1 cellular context compared by ENCODE assay signal in the genomic region with DNA sequence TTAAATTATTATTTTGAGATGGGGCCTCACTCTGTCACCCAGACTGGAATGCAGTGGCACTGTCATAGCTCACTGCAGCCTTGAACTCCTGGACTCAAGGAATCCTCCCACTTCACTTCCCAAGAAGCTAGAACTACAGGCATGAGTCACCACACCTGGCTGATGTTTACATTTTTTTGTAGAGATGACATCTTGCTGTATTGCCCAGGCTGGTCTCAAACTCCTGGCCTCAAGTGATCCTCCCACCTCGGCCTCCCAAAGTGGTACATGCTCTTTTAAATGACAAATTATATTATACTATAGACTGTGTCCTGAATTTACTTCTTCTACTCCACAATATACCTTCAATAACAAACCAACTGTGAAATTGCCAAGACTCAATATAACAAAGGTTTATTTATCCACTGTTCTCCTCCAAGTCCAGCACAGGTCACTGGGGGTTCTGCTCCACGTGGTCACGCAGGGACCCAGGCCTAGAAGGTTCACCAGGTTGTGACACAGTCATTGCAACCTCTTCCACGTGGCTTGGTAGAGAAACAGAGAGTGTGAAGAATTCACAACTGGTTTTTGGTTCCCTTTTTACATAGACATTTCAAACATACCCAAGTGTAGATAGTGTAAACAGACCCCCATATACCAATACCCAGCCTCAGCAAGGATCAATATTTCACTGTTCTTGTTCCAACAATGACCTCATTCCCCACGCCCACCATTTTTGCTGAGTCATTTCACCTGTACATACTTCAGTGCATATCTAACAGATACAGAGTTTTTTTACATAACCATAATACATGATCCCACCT.
TF ChIP-seq lines count a peak whose summit lies in the region.

No MANE protein-coding gene starts in this region.

TF ChIP-seq in HepG2, 621 proteins besides CTCF, POLR2A, EP300 and RAD21 (continued from another document):
- TF ChIP-seq, protein P1, sequence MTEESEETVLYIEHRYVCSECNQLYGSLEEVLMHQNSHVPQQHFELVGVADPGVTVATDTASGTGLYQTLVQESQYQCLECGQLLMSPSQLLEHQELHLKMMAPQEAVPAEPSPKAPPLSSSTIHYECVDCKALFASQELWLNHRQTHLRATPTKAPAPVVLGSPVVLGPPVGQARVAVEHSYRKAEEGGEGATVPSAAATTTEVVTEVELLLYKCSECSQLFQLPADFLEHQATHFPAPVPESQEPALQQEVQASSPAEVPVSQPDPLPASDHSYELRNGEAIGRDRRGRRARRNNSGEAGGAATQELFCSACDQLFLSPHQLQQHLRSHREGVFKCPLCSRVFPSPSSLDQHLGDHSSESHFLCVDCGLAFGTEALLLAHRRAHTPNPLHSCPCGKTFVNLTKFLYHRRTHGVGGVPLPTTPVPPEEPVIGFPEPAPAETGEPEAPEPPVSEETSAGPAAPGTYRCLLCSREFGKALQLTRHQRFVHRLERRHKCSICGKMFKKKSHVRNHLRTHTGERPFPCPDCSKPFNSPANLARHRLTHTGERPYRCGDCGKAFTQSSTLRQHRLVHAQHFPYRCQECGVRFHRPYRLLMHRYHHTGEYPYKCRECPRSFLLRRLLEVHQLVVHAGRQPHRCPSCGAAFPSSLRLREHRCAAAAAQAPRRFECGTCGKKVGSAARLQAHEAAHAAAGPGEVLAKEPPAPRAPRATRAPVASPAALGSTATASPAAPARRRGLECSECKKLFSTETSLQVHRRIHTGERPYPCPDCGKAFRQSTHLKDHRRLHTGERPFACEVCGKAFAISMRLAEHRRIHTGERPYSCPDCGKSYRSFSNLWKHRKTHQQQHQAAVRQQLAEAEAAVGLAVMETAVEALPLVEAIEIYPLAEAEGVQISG (CRISPR knock-in tag; IDR thresholded peaks at IDR 0.05), result peak; percentile 34; the same call in 1 of the 2 replicates
- TF ChIP-seq, protein P2, sequence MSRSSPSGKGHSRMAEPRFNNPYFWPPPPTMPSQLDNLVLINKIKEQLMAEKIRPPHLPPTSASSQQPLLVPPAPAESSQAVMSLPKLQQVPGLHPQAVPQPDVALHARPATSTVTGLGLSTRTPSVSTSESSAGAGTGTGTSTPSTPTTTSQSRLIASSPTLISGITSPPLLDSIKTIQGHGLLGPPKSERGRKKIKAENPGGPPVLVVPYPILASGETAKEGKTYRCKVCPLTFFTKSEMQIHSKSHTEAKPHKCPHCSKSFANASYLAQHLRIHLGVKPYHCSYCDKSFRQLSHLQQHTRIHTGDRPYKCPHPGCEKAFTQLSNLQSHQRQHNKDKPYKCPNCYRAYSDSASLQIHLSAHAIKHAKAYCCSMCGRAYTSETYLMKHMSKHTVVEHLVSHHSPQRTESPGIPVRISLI (CRISPR knock-in tag; IDR thresholded peaks at IDR 0.05; ENCODE audit: borderline replicate concordance), result peak; percentile 29; the same call in 1 of the 2 replicates
- TF ChIP-seq ZMYM4 (CRISPR knock-in tag; IDR thresholded peaks at IDR 0.05) (peak; percentile 36; the same call in 1 of the 2 replicates), RXRB (CRISPR knock-in tag; IDR thresholded peaks at IDR 0.05; ENCODE audit: borderline replicate concordance) (peak; percentile 69), SAP130 (CRISPR knock-in tag; IDR thresholded peaks at IDR 0.05; ENCODE audit: low read depth) (peak; percentile 67), NFE2L2 (IDR thresholded peaks at IDR 0.05; ENCODE audit: low read length) (peak; percentile 100)
- TF ChIP-seq, protein P3, sequence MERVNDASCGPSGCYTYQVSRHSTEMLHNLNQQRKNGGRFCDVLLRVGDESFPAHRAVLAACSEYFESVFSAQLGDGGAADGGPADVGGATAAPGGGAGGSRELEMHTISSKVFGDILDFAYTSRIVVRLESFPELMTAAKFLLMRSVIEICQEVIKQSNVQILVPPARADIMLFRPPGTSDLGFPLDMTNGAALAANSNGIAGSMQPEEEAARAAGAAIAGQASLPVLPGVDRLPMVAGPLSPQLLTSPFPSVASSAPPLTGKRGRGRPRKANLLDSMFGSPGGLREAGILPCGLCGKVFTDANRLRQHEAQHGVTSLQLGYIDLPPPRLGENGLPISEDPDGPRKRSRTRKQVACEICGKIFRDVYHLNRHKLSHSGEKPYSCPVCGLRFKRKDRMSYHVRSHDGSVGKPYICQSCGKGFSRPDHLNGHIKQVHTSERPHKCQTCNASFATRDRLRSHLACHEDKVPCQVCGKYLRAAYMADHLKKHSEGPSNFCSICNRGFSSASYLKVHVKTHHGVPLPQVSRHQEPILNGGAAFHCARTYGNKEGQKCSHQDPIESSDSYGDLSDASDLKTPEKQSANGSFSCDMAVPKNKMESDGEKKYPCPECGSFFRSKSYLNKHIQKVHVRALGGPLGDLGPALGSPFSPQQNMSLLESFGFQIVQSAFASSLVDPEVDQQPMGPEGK (CRISPR knock-in tag; IDR thresholded peaks at IDR 0.05), result peak; percentile 64
- TF ChIP-seq, protein P4, sequence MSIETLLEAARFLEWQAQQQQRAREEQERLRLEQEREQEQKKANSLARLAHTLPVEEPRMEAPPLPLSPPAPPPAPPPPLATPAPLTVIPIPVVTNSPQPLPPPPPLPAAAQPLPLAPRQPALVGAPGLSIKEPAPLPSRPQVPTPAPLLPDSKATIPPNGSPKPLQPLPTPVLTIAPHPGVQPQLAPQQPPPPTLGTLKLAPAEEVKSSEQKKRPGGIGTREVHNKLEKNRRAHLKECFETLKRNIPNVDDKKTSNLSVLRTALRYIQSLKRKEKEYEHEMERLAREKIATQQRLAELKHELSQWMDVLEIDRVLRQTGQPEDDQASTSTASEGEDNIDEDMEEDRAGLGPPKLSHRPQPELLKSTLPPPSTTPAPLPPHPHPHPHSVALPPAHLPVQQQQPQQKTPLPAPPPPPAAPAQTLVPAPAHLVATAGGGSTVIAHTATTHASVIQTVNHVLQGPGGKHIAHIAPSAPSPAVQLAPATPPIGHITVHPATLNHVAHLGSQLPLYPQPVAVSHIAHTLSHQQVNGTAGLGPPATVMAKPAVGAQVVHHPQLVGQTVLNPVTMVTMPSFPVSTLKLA (IDR thresholded peaks at IDR 0.05), result peak; percentile 62
